1 cellular context compared by ENCODE assay signal in the genomic region with DNA sequence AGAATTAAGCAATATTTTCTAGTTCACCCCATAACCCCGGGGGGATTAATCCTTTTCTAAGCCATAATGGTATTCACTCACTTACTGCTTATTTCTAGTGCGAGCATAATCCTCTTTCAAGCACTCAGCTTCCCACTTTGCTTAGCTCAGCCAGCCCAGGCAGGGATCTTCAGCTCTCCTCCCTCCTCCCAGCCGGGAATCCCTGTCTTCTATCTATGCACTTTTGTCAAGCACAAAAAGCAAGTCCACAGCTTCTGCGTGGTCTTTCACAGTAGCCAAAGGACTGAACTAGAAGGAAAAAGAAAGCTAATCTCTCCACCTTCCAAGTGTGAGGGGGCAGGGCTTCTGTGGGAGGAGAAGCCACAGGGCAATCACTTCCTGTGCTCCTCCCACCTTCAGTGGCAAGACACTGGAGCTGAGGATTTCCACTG.
TF ChIP-seq lines count a peak whose summit lies in the region.

No MANE protein-coding gene starts in this region.

TF ChIP-seq in SK-N-SH treated with all-trans-retinoic acid at 6 μM for 48 hours, 23 proteins besides CTCF, POLR2A, EP300 and RAD21 (continued from another document):
- TF ChIP-seq, protein P1, sequence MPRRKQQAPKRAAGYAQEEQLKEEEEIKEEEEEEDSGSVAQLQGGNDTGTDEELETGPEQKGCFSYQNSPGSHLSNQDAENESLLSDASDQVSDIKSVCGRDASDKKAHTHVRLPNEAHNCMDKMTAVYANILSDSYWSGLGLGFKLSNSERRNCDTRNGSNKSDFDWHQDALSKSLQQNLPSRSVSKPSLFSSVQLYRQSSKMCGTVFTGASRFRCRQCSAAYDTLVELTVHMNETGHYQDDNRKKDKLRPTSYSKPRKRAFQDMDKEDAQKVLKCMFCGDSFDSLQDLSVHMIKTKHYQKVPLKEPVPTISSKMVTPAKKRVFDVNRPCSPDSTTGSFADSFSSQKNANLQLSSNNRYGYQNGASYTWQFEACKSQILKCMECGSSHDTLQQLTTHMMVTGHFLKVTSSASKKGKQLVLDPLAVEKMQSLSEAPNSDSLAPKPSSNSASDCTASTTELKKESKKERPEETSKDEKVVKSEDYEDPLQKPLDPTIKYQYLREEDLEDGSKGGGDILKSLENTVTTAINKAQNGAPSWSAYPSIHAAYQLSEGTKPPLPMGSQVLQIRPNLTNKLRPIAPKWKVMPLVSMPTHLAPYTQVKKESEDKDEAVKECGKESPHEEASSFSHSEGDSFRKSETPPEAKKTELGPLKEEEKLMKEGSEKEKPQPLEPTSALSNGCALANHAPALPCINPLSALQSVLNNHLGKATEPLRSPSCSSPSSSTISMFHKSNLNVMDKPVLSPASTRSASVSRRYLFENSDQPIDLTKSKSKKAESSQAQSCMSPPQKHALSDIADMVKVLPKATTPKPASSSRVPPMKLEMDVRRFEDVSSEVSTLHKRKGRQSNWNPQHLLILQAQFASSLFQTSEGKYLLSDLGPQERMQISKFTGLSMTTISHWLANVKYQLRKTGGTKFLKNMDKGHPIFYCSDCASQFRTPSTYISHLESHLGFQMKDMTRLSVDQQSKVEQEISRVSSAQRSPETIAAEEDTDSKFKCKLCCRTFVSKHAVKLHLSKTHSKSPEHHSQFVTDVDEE (CRISPR knock-in tag; IDR thresholded peaks at IDR 0.05): no peak
- TF ChIP-seq TOX (CRISPR knock-in tag; IDR thresholded peaks at IDR 0.05; ENCODE audit: borderline replicate concordance): no peak
- TF ChIP-seq ESRRG (CRISPR knock-in tag; IDR thresholded peaks at IDR 0.05): no peak
- TF ChIP-seq, protein P2, sequence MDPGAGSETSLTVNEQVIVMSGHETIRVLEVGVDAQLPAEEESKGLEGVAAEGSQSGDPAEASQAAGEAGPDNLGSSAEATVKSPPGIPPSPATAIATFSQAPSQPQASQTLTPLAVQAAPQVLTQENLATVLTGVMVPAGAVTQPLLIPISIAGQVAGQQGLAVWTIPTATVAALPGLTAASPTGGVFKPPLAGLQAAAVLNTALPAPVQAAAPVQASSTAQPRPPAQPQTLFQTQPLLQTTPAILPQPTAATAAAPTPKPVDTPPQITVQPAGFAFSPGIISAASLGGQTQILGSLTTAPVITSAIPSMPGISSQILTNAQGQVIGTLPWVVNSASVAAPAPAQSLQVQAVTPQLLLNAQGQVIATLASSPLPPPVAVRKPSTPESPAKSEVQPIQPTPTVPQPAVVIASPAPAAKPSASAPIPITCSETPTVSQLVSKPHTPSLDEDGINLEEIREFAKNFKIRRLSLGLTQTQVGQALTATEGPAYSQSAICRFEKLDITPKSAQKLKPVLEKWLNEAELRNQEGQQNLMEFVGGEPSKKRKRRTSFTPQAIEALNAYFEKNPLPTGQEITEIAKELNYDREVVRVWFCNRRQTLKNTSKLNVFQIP (CRISPR knock-in tag; IDR thresholded peaks at IDR 0.05; ENCODE audit: borderline replicate concordance, low read depth): no peak
- TF ChIP-seq, protein P3, sequence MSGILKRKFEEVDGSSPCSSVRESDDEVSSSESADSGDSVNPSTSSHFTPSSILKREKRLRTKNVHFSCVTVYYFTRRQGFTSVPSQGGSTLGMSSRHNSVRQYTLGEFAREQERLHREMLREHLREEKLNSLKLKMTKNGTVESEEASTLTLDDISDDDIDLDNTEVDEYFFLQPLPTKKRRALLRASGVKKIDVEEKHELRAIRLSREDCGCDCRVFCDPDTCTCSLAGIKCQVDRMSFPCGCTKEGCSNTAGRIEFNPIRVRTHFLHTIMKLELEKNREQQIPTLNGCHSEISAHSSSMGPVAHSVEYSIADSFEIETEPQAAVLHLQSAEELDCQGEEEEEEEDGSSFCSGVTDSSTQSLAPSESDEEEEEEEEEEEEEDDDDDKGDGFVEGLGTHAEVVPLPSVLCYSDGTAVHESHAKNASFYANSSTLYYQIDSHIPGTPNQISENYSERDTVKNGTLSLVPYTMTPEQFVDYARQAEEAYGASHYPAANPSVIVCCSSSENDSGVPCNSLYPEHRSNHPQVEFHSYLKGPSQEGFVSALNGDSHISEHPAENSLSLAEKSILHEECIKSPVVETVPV (CRISPR knock-in tag; IDR thresholded peaks at IDR 0.05): no peak
- no peak for TF ChIP-seq PPARA (CRISPR knock-in tag; IDR thresholded peaks at IDR 0.05; ENCODE audit: borderline replicate concordance)
- no peak for TF ChIP-seq ISL1 (CRISPR knock-in tag; IDR thresholded peaks at IDR 0.05)
